ENCODE assay signal across 20 cellular contexts in the genomic region with DNA sequence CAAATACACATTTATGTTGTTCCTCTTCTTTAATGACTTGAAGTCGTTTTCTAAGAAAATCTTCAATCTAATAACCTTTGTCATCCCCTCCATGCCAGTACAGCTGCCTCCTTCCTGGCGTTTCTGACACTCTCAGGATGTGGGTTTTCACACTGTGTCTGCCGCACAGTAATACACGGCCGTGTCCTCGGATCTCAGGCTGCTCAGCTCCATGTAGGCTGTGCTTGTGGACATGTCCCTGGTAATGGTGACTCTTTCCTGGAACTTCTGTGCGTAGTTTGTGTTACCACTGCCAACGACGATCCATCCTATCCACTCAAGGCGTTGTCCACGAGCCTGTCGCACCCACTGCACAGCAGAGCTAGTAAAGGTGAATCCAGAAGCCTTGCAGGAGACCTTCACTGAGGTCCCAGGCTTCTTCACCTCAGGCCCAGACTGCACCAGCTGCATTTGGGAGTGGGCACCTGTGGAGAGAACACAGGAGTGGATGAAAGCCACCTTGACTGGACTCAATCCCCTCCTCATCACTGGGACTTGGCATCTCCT.
DNase-seq lines count a peak whose midpoint lies in the region; FAIRE-seq and TF ChIP-seq lines count a peak whose summit lies in the region.
"Had no signal": no experiment of that assay in that cellular context is flagged by ENCODE, and none has a peak within 500 bp of the region (broad histone marks: within the 10 kb centered on the region; RNA-seq: fewer than 3 reads in every experiment).

No MANE protein-coding gene starts in this region.

- H3K27ac Mint-ChIP-seq in activated CD4-positive, alpha-beta T cell treated with anti-CD3 and anti-CD28 coated beads, Interleukin-2, amount 10 ng/mL, durations not matched to agents 24 days and 14 days, result no peak overlapping the region
- H3K27ac Mint-ChIP-seq: CD14-positive monocyte; stimulated activated naive B cell treated with anti-CD40 and anti-IgM and Interleukin-4, amounts not matched to agents 10 μg/mL and 1 μg/mL and 100 μg/mL, for 72 hours; type B pancreatic cell had no signal

- peak; percentile 74 for DNase-seq in activated CD4-positive, alpha-beta T cell treated with anti-CD3 and anti-CD28 coated beads, Interleukin-2, amount 10 ng/mL, durations not matched to agents 24 days and 14 days
- no peak for DNase-seq in activated CD4-positive, alpha-beta T cell treated with anti-CD3 and anti-CD28 coated beads for 4 hours
- DNase-seq in GM12892 (ENCODE audit: insufficient read length) (no peak), NCI-H1436 treated with DMSO at 0.1 percent for 48 hours (lab: John Stamatoyannopoulos, UW) (no peak), HEK293T (ENCODE audit: extremely low spot score) (no peak), NCI-H2107 (lab: John Stamatoyannopoulos, UW) (no peak)
- peak; percentile 33 to 42 for DNase-seq in activated T-cell treated with anti-CD3 and anti-CD28 coated beads, Interleukin-2, amount 50 U/mL, for 48 hours
- peak; percentile 6 for DNase-seq in stimulated activated CD8-positive, alpha-beta memory T cell treated with anti-CD3 and anti-CD28 coated beads, Interleukin-12 subunit alpha, Interleukin-12 subunit beta, amount 100 ng/mL, for 1 hour (ENCODE audit: low read depth)
- DNase-seq: adrenal gland; DMS79 treated with DMSO at 0.1 percent for 48 hours; H7; Karpas-422; NCI-H1105 treated with DMSO at 0.1 percent for 48 hours; NCI-H526; ovary; stimulated activated naive B cell treated with anti-CD40 and anti-IgM and Interleukin-4, amounts not matched to agents 10 μg/mL and 1 μg/mL and 100 μg/mL, for 72 hours had no signal

- no peaks in the 10 kb centered on the region for H3K36me3 Mint-ChIP-seq in activated CD4-positive, alpha-beta T cell treated with anti-CD3 and anti-CD28 coated beads, Interleukin-2, amount 10 ng/mL, durations not matched to agents 24 days and 14 days (ENCODE audit: low read depth)
- H3K36me3 Mint-ChIP-seq: CD14-positive monocyte; stimulated activated naive B cell treated with anti-CD40 and anti-IgM and Interleukin-4, amounts not matched to agents 10 μg/mL and 1 μg/mL and 100 μg/mL, for 72 hours; type B pancreatic cell had no signal

- H3K4me1 Mint-ChIP-seq in activated CD4-positive, alpha-beta T cell treated with anti-CD3 and anti-CD28 coated beads, Interleukin-2, amount 10 ng/mL, durations not matched to agents 24 days and 14 days, result peaks cover 13% of the 10 kb centered on the region

- H3K4me3 Mint-ChIP-seq in activated CD4-positive, alpha-beta T cell treated with anti-CD3 and anti-CD28 coated beads, Interleukin-2, amount 10 ng/mL, durations not matched to agents 24 days and 14 days, result no peak overlapping the region
- H3K4me3 Mint-ChIP-seq: CD14-positive monocyte; stimulated activated naive B cell treated with anti-CD40 and anti-IgM and Interleukin-4, amounts not matched to agents 10 μg/mL and 1 μg/mL and 100 μg/mL, for 72 hours; type B pancreatic cell had no signal

- H3K9me3 Mint-ChIP-seq in activated CD4-positive, alpha-beta T cell treated with anti-CD3 and anti-CD28 coated beads, Interleukin-2, amount 10 ng/mL, durations not matched to agents 24 days and 14 days, result no peaks in the 10 kb centered on the region
- H3K9me3 Mint-ChIP-seq: stimulated activated naive B cell treated with anti-CD40 and anti-IgM and Interleukin-4, amounts not matched to agents 10 μg/mL and 1 μg/mL and 100 μg/mL, for 72 hours had no signal

- intact Hi-C loops in activated CD4-positive, alpha-beta T cell treated with anti-CD3 and anti-CD28 coated beads, Interleukin-2, amount 10 ng/mL, durations not matched to agents 24 days and 14 days (cut with micrococcal nuclease), result no loop called here

- TF ChIP-seq POLR2A in GM12892 (IDR thresholded peaks at IDR 0.05; ENCODE audit: low read depth, low read length), result no peak

- CTCF ChIA-PET in HEK293T (lab: Yijun Ruan, JAX), result no interaction called here

- peak; percentile 67 for FAIRE-seq in GM12892 (lab: Jason Lieb, UNC)
- FAIRE-seq: A549, islet of Langerhans had no signal

- H3K27me3 Mint-ChIP-seq in activated CD4-positive, alpha-beta T cell treated with anti-CD3 and anti-CD28 coated beads, Interleukin-2, amount 10 ng/mL, durations not matched to agents 24 days and 14 days, result peaks cover 52% of the 10 kb centered on the region
- H3K27me3 Mint-ChIP-seq: type B pancreatic cell had no signal

- POLR2A ChIA-PET in HEK293T (lab: Yijun Ruan, JAX), result no interaction called here

TF ChIP-seq in HEK293T, 16 proteins besides CTCF, POLR2A, EP300 and RAD21:
- no peak for TF ChIP-seq NFRKB (IDR thresholded peaks at IDR 0.05)
- no peak for TF ChIP-seq L3MBTL2 (conservative IDR thresholded peaks at IDR 0.05)
- no peak for TF ChIP-seq TARDBP (IDR thresholded peaks at IDR 0.05)
- TF ChIP-seq SP1 (IDR thresholded peaks at IDR 0.05), result no peak
- no peak for TF ChIP-seq ARNT (IDR thresholded peaks at IDR 0.05)
- no peak for TF ChIP-seq BHLHE40 (IDR thresholded peaks at IDR 0.05; ENCODE audit: borderline replicate concordance)

Comparison
In these comparisons a context has a peak if more than half of its experiments do, and no peak if none do; other contexts are left out.
1. DNase-seq: peak in activated CD4-positive, alpha-beta T cell treated with anti-CD3 and anti-CD28 coated beads, Interleukin-2, amount 10 ng/mL, durations not matched to agents 24 days and 14 days (single experiment), activated T-cell treated with anti-CD3 and anti-CD28 coated beads, Interleukin-2, amount 50 U/mL, for 48 hours (2 of 2) and stimulated activated CD8-positive, alpha-beta memory T cell treated with anti-CD3 and anti-CD28 coated beads, Interleukin-12 subunit alpha, Interleukin-12 subunit beta, amount 100 ng/mL, for 1 hour (single experiment); none in activated CD4-positive, alpha-beta T cell treated with anti-CD3 and anti-CD28 coated beads for 4 hours (0 of 2), GM12892 (single experiment), NCI-H1436 treated with DMSO at 0.1 percent for 48 hours (single experiment), HEK293T (single experiment) and NCI-H2107 (single experiment).